In genomic region chr11:112410325-112410724, GRCh38 we compare ENCODE assay signal across 19 cellular contexts.
"Had no signal": no experiment of that assay in that cellular context is flagged by ENCODE, and none has a peak within 500 bp of the region (broad histone marks: within the 10 kb centered on the region; RNA-seq: fewer than 3 reads in every experiment).

No MANE protein-coding gene starts in this region.

- H3K4me3 ChIP-seq: gastrocnemius medialis, lung, pancreas, right lobe of liver, testis had no signal

- H3K4me1 ChIP-seq: gastrocnemius medialis, pancreas, right lobe of liver, testis had no signal

- H3K9me3 ChIP-seq: gastrocnemius medialis, pancreas, testis had no signal

- H3K27ac ChIP-seq: gastrocnemius medialis, pancreas, right lobe of liver, testis had no signal

- ATAC-seq: activated CD8-positive, alpha-beta T cell treated with anti-CD3 and anti-CD28 coated beads, Interleukin-2, amount 10 ng/mL, durations not matched to agents 7 days and 5 days; activated T-cell treated with anti-CD3 and anti-CD28 coated beads, Interleukin-2, amount 50 U/mL, for 4 hours; esophagus mucosa; gastrocnemius medialis; left lobe of liver; natural killer cell; pancreas; right lobe of liver had no signal

- H3K27me3 ChIP-seq: pancreas, right lobe of liver, testis had no signal

- H3K36me3 ChIP-seq: gastrocnemius medialis, pancreas, right lobe of liver had no signal

- DNase-seq: activated CD4-positive, alpha-beta T cell treated with anti-CD3 and anti-CD28 coated beads, Interleukin-2, amount 10 ng/mL, durations not matched to agents 24 days and 14 days; activated CD4-positive, CD25-positive, alpha-beta regulatory T cell; activated CD8-positive, alpha-beta T cell treated with anti-CD3 and anti-CD28 coated beads, Interleukin-2, amount 10 ng/mL, durations not matched to agents 7 days and 5 days; activated gamma-delta T cell; activated T-cell treated with anti-CD3 and anti-CD28 coated beads, Interleukin-2, amount 50 U/mL, for 4 hours; amniotic stem cell; effector CD4-positive, alpha-beta T cell; gastrocnemius medialis; head of caudate nucleus; kidney; natural killer cell; pancreas; right lobe of liver; small intestine; stimulated activated CD4-positive, alpha-beta T cell treated with anti-CD3 and anti-CD28 coated beads, Interleukin-4, amount 100 ng/mL, for 1 hour; testis had no signal
